27 cellular contexts compared by ENCODE assay signal in genomic region chr4:25307596-25307995, GRCh38. TPM values are rescaled to one million over a fixed set of nuclear protein-coding genes. Genes with fewer than 3 reads are reported as not detected.
A peak's percentile ranks its signal among the peaks of the same experiment; 100 is the strongest.
DNase-seq lines count a peak whose midpoint lies in the region; ATAC-seq lines count a peak whose summit lies in the region.
"Had no signal": no experiment of that assay in that cellular context is flagged by ENCODE, and none has a peak within 500 bp of the region (broad histone marks: within the 10 kb centered on the region; RNA-seq: fewer than 3 reads in every experiment).

No MANE protein-coding gene starts in this region.

- no peak overlapping the region for H3K4me3 Mint-ChIP-seq in stimulated activated naive B cell treated with anti-CD40 and anti-IgM and Interleukin-4, amounts not matched to agents 10 μg/mL and 1 μg/mL and 100 μg/mL, for 72 hours
- H3K4me3 Mint-ChIP-seq: activated CD8-positive, alpha-beta T cell treated with anti-CD3 and anti-CD28 coated beads, Interleukin-2, amount 10 ng/mL, durations not matched to agents 7 days and 5 days; CD4-positive, alpha-beta memory T cell; central memory CD8-positive, alpha-beta T cell; natural killer cell; stimulated activated memory B cell treated with anti-CD40 and anti-IgM and Interleukin-4, amounts not matched to agents 10 μg/mL and 1 μg/mL and 100 μg/mL, for 72 hours had no signal

- in situ Hi-C loops in SK-MEL-5 (cut with HindIII; ENCODE audit: low pct_unique_long_range_greater_than_20kb, low sequenced_read_pairs) = no loop called here

- H3K9me3 Mint-ChIP-seq in stimulated activated naive B cell treated with anti-CD40 and anti-IgM and Interleukin-4, amounts not matched to agents 10 μg/mL and 1 μg/mL and 100 μg/mL, for 72 hours = peaks cover 0 to 5% of the 10 kb centered on the region in 2 donors
- H3K9me3 Mint-ChIP-seq: activated naive CD4-positive, alpha-beta T cell treated with anti-CD3 and anti-CD28 coated beads, Interleukin-2, amount 50 U/mL, for 72 hours; activated T-helper 2 cell treated with anti-CD3 and anti-CD28 coated beads, Interferon-gamma antibody, Interleukin-2, Interleukin-4, amounts not matched to agents 10 μg/mL and 5 μg/mL and 100 μg/mL, durations not matched to agents 14 hours and 24 hours and 36 hours; central memory CD8-positive, alpha-beta T cell; natural killer cell; stimulated activated memory B cell treated with anti-CD40 and anti-IgM and Interleukin-4, amounts not matched to agents 10 μg/mL and 1 μg/mL and 100 μg/mL, for 72 hours had no signal

- peaks cover 11 to 33% of the 10 kb centered on the region in 2 donors for H3K4me1 Mint-ChIP-seq in stimulated activated naive B cell treated with anti-CD40 and anti-IgM and Interleukin-4, amounts not matched to agents 10 μg/mL and 1 μg/mL and 100 μg/mL, for 72 hours

- peak; percentile 63 for DNase-seq in Ammon's horn (ENCODE audit: low spot score)
- DNase-seq in SK-MEL-5 (ENCODE audit: low read depth, low spot score) = peak; percentile 23
- peak; percentile 49 for DNase-seq in foreskin melanocyte
- DNase-seq in pons (ENCODE audit: low spot score) = peak; percentile 90
- no peak for DNase-seq in activated effector memory CD4-positive, alpha-beta T cell treated with anti-CD3 and anti-CD28 coated beads, Interleukin-2, amount 50 U/mL, for 16 hours
- no peak for DNase-seq in stimulated activated naive B cell treated with anti-CD40 and anti-IgM and Interleukin-4, amounts not matched to agents 10 μg/mL and 1 μg/mL and 100 μg/mL, for 72 hours
- DNase-seq in DMS 273 treated with DMSO at 0.1 percent for 48 hours (lab: John Stamatoyannopoulos, UW) = no peak
- DNase-seq in NCI-H1048 (lab: John Stamatoyannopoulos, UW) = no peak
- DNase-seq: activated CD4-positive, alpha-beta T cell treated with anti-CD3 and anti-CD28 coated beads for 1 hour; activated CD8-positive, alpha-beta T cell treated with anti-CD3 and anti-CD28 coated beads, Interleukin-2, amount 10 ng/mL, durations not matched to agents 7 days and 5 days; aorta; CD4-positive, alpha-beta memory T cell; dermis blood vessel endothelial cell; islet precursor cell; natural killer cell; NCI-H2029 treated with DMSO at 0.1 percent for 48 hours; NCI-H226; NCI-H82; ovary; stimulated activated CD4-positive, alpha-beta T cell treated with anti-CD3 and anti-CD28 coated beads, Interleukin-12 subunit alpha, Interleukin-12 subunit beta, amount 100 ng/mL, for 4 hours; stimulated activated CD4-positive, alpha-beta T cell treated with anti-CD3 and anti-CD28 coated beads, Interleukin-4, amount 100 ng/mL, for 1 hour; T-helper 2 cell had no signal

- no peak overlapping the region for H3K27ac Mint-ChIP-seq in stimulated activated naive B cell treated with anti-CD40 and anti-IgM and Interleukin-4, amounts not matched to agents 10 μg/mL and 1 μg/mL and 100 μg/mL, for 72 hours
- H3K27ac Mint-ChIP-seq: activated CD8-positive, alpha-beta T cell treated with anti-CD3 and anti-CD28 coated beads, Interleukin-2, amount 10 ng/mL, durations not matched to agents 7 days and 5 days; activated T-helper 2 cell treated with anti-CD3 and anti-CD28 coated beads, Interferon-gamma antibody, Interleukin-2, Interleukin-4, amounts not matched to agents 10 μg/mL and 5 μg/mL and 100 μg/mL, durations not matched to agents 14 hours and 24 hours and 36 hours; CD4-positive, alpha-beta memory T cell; natural killer cell; stimulated activated memory B cell treated with anti-CD40 and anti-IgM and Interleukin-4, amounts not matched to agents 10 μg/mL and 1 μg/mL and 100 μg/mL, for 72 hours had no signal

- peaks cover 0 to 6% of the 10 kb centered on the region in 2 donors for H3K27me3 Mint-ChIP-seq in stimulated activated naive B cell treated with anti-CD40 and anti-IgM and Interleukin-4, amounts not matched to agents 10 μg/mL and 1 μg/mL and 100 μg/mL, for 72 hours

- H3K36me3 Mint-ChIP-seq in stimulated activated naive B cell treated with anti-CD40 and anti-IgM and Interleukin-4, amounts not matched to agents 10 μg/mL and 1 μg/mL and 100 μg/mL, for 72 hours = peaks cover 0 to under 1% of the 10 kb centered on the region in 2 donors
- H3K36me3 Mint-ChIP-seq: natural killer cell; stimulated activated memory B cell treated with anti-CD40 and anti-IgM and Interleukin-4, amounts not matched to agents 10 μg/mL and 1 μg/mL and 100 μg/mL, for 72 hours had no signal

- ATAC-seq in stimulated activated naive B cell treated with anti-CD40 and anti-IgM and Interleukin-4, amounts not matched to agents 10 μg/mL and 1 μg/mL and 100 μg/mL, for 72 hours (replicated peaks) = no peak
- ATAC-seq: activated CD8-positive, alpha-beta T cell treated with anti-CD3 and anti-CD28 coated beads, Interleukin-2, amount 10 ng/mL, durations not matched to agents 7 days and 5 days; activated naive CD4-positive, alpha-beta T cell treated with anti-CD3 and anti-CD28 coated beads, Interleukin-2, amount 50 U/mL, for 72 hours; natural killer cell; SK-N-SH treated with all-trans-retinoic acid at 6 μM for 48 hours; stimulated activated memory B cell treated with anti-CD40 and anti-IgM and Interleukin-4, amounts not matched to agents 10 μg/mL and 1 μg/mL and 100 μg/mL, for 72 hours had no signal

RNA-seq across cellular contexts. Expression of gene ZCCHC4, which starts 5.0 kb away (rescaled TPM):
- total RNA-seq in SK-MEL-5 (2014; rRNA removed; shearing (Covaris generic)) = 8.9 and 9.3 TPM in 2 replicates
- polyA plus RNA-seq in SK-MEL-5 (2015; cell fraction: cytosol; rRNA removed) = 8.1 and 8.4 TPM in 2 replicates
- polyA plus RNA-seq in SK-MEL-5 (2015; cell fraction: nucleus; rRNA removed) = 15.8 and 16.1 TPM in 2 replicates

Comparison
In these comparisons a context has a peak if more than half of its experiments do, and no peak if none do; other contexts are left out.
1. DNase-seq: peak in Ammon's horn (single experiment), SK-MEL-5 (single experiment), foreskin melanocyte (single experiment) and pons (single experiment); none in activated effector memory CD4-positive, alpha-beta T cell treated with anti-CD3 and anti-CD28 coated beads, Interleukin-2, amount 50 U/mL, for 16 hours (single experiment), stimulated activated naive B cell treated with anti-CD40 and anti-IgM and Interleukin-4, amounts not matched to agents 10 μg/mL and 1 μg/mL and 100 μg/mL, for 72 hours (single experiment), DMS 273 treated with DMSO at 0.1 percent for 48 hours (single experiment) and NCI-H1048 (single experiment).